11 cellular contexts compared by ENCODE assay signal in the genomic region with DNA sequence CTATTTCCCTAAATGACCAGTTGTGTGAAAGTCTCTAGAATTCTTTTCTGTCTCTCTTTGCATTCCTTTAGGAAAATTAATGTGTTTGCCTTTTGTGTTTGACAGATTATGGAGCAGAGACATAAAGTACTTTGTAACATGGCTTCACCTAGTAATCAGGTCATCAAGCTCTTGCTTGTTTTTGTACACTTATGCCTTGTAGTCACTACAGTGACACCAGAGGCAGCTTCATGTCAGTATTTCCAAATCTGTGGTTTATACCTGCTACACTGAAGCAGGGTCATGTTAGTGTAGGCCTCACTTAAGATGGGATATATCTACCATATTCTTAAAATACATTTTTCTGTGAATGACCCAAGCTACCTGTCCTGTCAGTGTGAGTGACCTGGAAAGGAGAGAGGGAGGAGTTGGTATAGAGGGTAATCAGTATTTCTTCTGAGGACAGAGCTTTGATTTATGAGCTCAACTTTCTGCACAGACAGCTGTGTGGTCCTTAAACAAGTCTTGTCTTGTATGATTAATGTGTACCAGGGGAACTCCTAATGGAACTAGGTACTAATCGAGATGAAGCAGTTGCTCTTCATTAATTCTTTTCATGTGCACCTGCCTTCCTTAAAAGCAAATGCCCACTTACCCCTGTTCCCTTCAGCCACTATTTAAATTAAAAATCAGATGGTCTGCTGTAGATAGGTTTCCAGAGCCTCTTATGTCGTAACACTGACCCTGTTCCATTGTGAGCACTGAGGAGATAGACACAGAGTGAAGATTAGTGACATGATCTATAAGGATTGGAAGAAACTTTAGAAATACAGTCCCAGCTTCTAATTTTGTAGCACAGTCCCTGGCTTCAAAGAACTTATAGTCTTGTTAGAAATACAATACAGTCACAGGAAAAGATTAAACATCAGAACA. TPM values are rescaled to one million over a fixed set of nuclear protein-coding genes. Genes with fewer than 3 reads are reported as not detected.
DNase-seq lines count a peak whose midpoint lies in the region; ATAC-seq, FAIRE-seq and TF ChIP-seq lines count a peak whose summit lies in the region.
"Had no signal": no experiment of that assay in that cellular context is flagged by ENCODE, and none has a peak within 500 bp of the region (broad histone marks: within the 10 kb centered on the region; RNA-seq: fewer than 3 reads in every experiment).

No MANE protein-coding gene starts in this region.

- intact Hi-C loops in body of pancreas (cut with DNase I), result no loop called here

- dilution Hi-C loops in keratinocyte (cut with MboI; ENCODE audit: extremely low pct_ligation_motif_present, low sequenced_read_pairs), result no loop called here

- WGBS in body of pancreas, 2 donors, result 68 to 73% methylated on average over 2 of the region's 2 CpGs

- DNase-seq in CD8-positive, alpha-beta memory T cell, result no peak
- DNase-seq in NCI-H1105 treated with DMSO at 0.1 percent for 48 hours (lab: John Stamatoyannopoulos, UW) (peak; percentile 98), RWPE2 (ENCODE audit: low spot score) (no peak), keratinocyte (ENCODE audit: low read depth, low spot score) (no peak), A172 (ENCODE audit: low spot score) (no peak), KG1 (lab: John Stamatoyannopoulos, UW) (no peak), body of pancreas (no peak)
- DNase-seq: stimulated activated CD4-positive, alpha-beta T cell treated with anti-CD3 and anti-CD28 coated beads, Interleukin-12 subunit alpha, Interleukin-12 subunit beta, amount 100 ng/mL, for 4 hours had no signal

- H3K9me1 ChIP-seq in keratinocyte (ENCODE audit: control insufficient read depth, extremely low read depth, insufficient read depth, low read length), result no peaks in the 10 kb centered on the region

- H3K4me3 Mint-ChIP-seq in CD8-positive, alpha-beta memory T cell, result no peak overlapping the region
- H3K4me3 Mint-ChIP-seq: neural progenitor cell had no signal

- no peak overlapping the region for H3K9ac ChIP-seq in keratinocyte (ENCODE audit: control insufficient read depth, extremely low read depth, insufficient read depth, low read length)
- H3K9ac ChIP-seq: neural progenitor cell had no signal

- ATAC-seq in RWPE2 (ENCODE audit: low read depth) (peak; percentile 51; the same call in 2 of the 3 replicates), HG02610 (IDR thresholded peaks at IDR 0.05; ENCODE audit: unreplicated experiment) (no peak), body of pancreas (no peak)
- ATAC-seq: Panc1 had no signal

- peaks cover 30 to 57% (median 32%) of the 10 kb centered on the region in 3 donors for H3K4me1 Mint-ChIP-seq in CD8-positive, alpha-beta memory T cell

- no peak overlapping the region for H2AFZ ChIP-seq in keratinocyte (ENCODE audit: control insufficient read depth, low read length)
- H2AFZ ChIP-seq: neural progenitor cell had no signal

- no peaks in the 10 kb centered on the region for H3K36me3 ChIP-seq in CD8-positive, alpha-beta memory T cell (ENCODE audit: insufficient read depth, low read length)
- H3K36me3 ChIP-seq in RWPE2 (ENCODE audit: low read depth), result 0 out of 2 replicates have a peak, but pooled peaks cover 4% of the 10 kb centered on the region
- peaks cover 0 to 1% of the 10 kb centered on the region in 2 experiments for H3K36me3 ChIP-seq in keratinocyte (ENCODE audit: control insufficient read depth in 2 of 2, extremely low read depth in 1 of 2, insufficient read depth in 2 of 2, low read length in 2 of 2)
- H3K36me3 ChIP-seq in body of pancreas (replicated peaks in 1 of 2; ENCODE audit: insufficient read depth in 1 of 2, low read depth in 2 of 2), result no peaks in the 10 kb centered on the region
- H3K36me3 ChIP-seq: neural progenitor cell had no signal

- H3K4me3 ChIP-seq in CD8-positive, alpha-beta memory T cell (ENCODE audit: low read length), result no peak overlapping the region
- H3K4me3 ChIP-seq in RWPE2 (ENCODE audit: severe bottlenecking) (no peak overlapping the region), keratinocyte (ENCODE audit: control insufficient read depth in 2 of 3, extremely low read depth in 1 of 3, insufficient read depth in 2 of 3, low read depth in 1 of 3, low read length in 3 of 3) (no peak overlapping the region), body of pancreas (no peak overlapping the region)
- H3K4me3 ChIP-seq: neural progenitor cell had no signal

- no peaks in the 10 kb centered on the region for H4K20me1 ChIP-seq in keratinocyte (ENCODE audit: control insufficient read depth, extremely low read depth, insufficient read depth, low read length)

- peaks cover 50% of the 10 kb centered on the region for H3K4me1 ChIP-seq in CD8-positive, alpha-beta memory T cell (ENCODE audit: insufficient read depth, low read length)
- H3K4me1 ChIP-seq in RWPE2 (ENCODE audit: insufficient read depth, poor library complexity, severe bottlenecking) (peaks cover 31% of the 10 kb centered on the region), keratinocyte (ENCODE audit: control insufficient read depth, extremely low read depth, insufficient read depth, low read length) (peaks cover 35% of the 10 kb centered on the region), body of pancreas (peaks cover 53% of the 10 kb centered on the region)

- FAIRE-seq in keratinocyte (lab: Jason Lieb, UNC), result peak; percentile 74

- no peak overlapping the region for H3K27ac ChIP-seq in CD8-positive, alpha-beta memory T cell (ENCODE audit: low read depth, low read length)
- peak overlapping the region; percentile 33 for H3K27ac ChIP-seq in RWPE2 (ENCODE audit: poor library complexity, severe bottlenecking)
- H3K27ac ChIP-seq in keratinocyte (ENCODE audit: control insufficient read depth, insufficient read depth, low read length), result peak overlapping the region; percentile 3
- peak overlapping the region in 1 of 4 donors; percentile 32 for H3K27ac ChIP-seq in body of pancreas
- H3K27ac ChIP-seq: neural progenitor cell had no signal

- H3K27ac Mint-ChIP-seq in CD8-positive, alpha-beta memory T cell, result peak overlapping the region in 5 of 8 donors; percentile 10 to 79 (median 51)
- H3K27ac Mint-ChIP-seq: neural progenitor cell had no signal

- no peak for TF ChIP-seq POLR2A in body of pancreas (IDR thresholded peaks at IDR 0.05)

- peaks cover 0 to 37% (median 2%) of the 10 kb centered on the region in 3 donors for H3K36me3 Mint-ChIP-seq in CD8-positive, alpha-beta memory T cell
- H3K36me3 Mint-ChIP-seq: neural progenitor cell had no signal

- CTCF ChIA-PET in CD8-positive, alpha-beta memory T cell (lab: Charles Lee), result interaction anchor here (0.7 to 1.3 kb wide), 3 partner anchors 12 to 27 kb away, joined by 3 read pairs; no protein-coding TSS in a partner anchor

- H3K27me3 ChIP-seq in CD8-positive, alpha-beta memory T cell (ENCODE audit: insufficient read depth, low read length, poor library complexity, severe bottlenecking), result no peaks in the 10 kb centered on the region
- H3K27me3 ChIP-seq in RWPE2 (ENCODE audit: insufficient read depth, poor library complexity, severe bottlenecking) (no peaks in the 10 kb centered on the region), keratinocyte (ENCODE audit: control insufficient read depth, extremely low read depth, insufficient read depth, low read length) (no peaks in the 10 kb centered on the region), body of pancreas (no peaks in the 10 kb centered on the region)
- H3K27me3 ChIP-seq: neural progenitor cell had no signal

- H3K79me2 ChIP-seq in keratinocyte (ENCODE audit: control insufficient read depth, insufficient read depth, low read length), result no peaks in the 10 kb centered on the region

- no peak overlapping the region for H3K4me2 ChIP-seq in keratinocyte (ENCODE audit: control insufficient read depth, extremely low read depth, insufficient read depth, low read depth, low read length)
- H3K4me2 ChIP-seq: neural progenitor cell had no signal

- no peak for TF ChIP-seq CTCF in RWPE2 (IDR thresholded peaks at IDR 0.05; ENCODE audit: poor library complexity, severe bottlenecking)
- no peak for TF ChIP-seq CTCF in keratinocyte (optimal IDR thresholded peaks at IDR 0.05 in 1 of 3, IDR thresholded peaks at IDR 0.05 in 1 of 3, conservative IDR thresholded peaks at IDR 0.05 in 1 of 3; ENCODE audit: extremely low read depth in 1 of 3, insufficient read depth in 2 of 3, low read length in 3 of 3)
- no peak for TF ChIP-seq CTCF in body of pancreas (IDR thresholded peaks at IDR 0.05)

- H3K9me3 ChIP-seq in CD8-positive, alpha-beta memory T cell (ENCODE audit: low read length), result no peaks in the 10 kb centered on the region
- H3K9me3 ChIP-seq in RWPE2 (ENCODE audit: severe bottlenecking) (peaks cover 3% of the 10 kb centered on the region), keratinocyte (ENCODE audit: control insufficient read depth, low read depth, low read length) (no peaks in the 10 kb centered on the region), body of pancreas (no peaks in the 10 kb centered on the region)

- POLR2A ChIA-PET in CD8-positive, alpha-beta memory T cell (lab: Charles Lee), result no interaction called here

- no peaks in the 10 kb centered on the region for H3K9me3 Mint-ChIP-seq in CD8-positive, alpha-beta memory T cell
- H3K9me3 Mint-ChIP-seq: neural progenitor cell had no signal

- no peaks in the 10 kb centered on the region for H3K27me3 Mint-ChIP-seq in CD8-positive, alpha-beta memory T cell

RNA-seq across cellular contexts. Expression of a gene that starts 45.7 kb away (rescaled TPM):
- total RNA-seq in CD8-positive, alpha-beta memory T cell, result 10 to 100 TPM; 14.7 to 15.6 TPM
- 7.5 TPM for polyA plus RNA-seq in CD8-positive, alpha-beta memory T cell
- polyA plus RNA-seq in keratinocyte, result 6.0 to 10.8 TPM (median 8.1 TPM) in 3 replicates
- polyA plus RNA-seq in keratinocyte (2011; ENCODE audit: low read depth), result 28.1 TPM
- 4.2 and 6.1 TPM in 2 replicates for polyA plus RNA-seq in keratinocyte (2011; cell fraction: cytosol; rRNA removed)
- 14.9 and 19.5 TPM in 2 replicates for polyA plus RNA-seq in keratinocyte (2011; cell fraction: nucleus; rRNA removed)
- polyA plus RNA-seq in keratinocyte (2012; ENCODE audit: low replicate concordance), result 11.2 and 11.7 TPM in 2 replicates
- polyA minus RNA-seq in keratinocyte, result 2.1 to 5.5 TPM (median 4.6 TPM) in 3 replicates
- 4.4 TPM for polyA minus RNA-seq in keratinocyte (2011; cell fraction: cytosol; rRNA and poly(A)+ RNA removed)
- 7.7 and 12.1 TPM in 2 replicates for polyA minus RNA-seq in keratinocyte (2011; cell fraction: nucleus; rRNA and poly(A)+ RNA removed)
- total RNA-seq in A172 (2014; rRNA removed; shearing (Covaris generic)), result 12.4 and 12.6 TPM in 2 replicates
- total RNA-seq in body of pancreas, result 10 to 100 TPM; 21.3 to 23.4 TPM

RNA-seq across cellular contexts. Expression of a gene that starts 55.8 kb away (rescaled TPM):
- under 1 TPM; 0.26 to 0.33 TPM for total RNA-seq in CD8-positive, alpha-beta memory T cell
- polyA plus RNA-seq in CD8-positive, alpha-beta memory T cell, result 0.18 TPM
- polyA plus RNA-seq in keratinocyte, result 0.08 to 0.20 TPM (median 0.09 TPM) in 3 replicates
- not detected for polyA plus RNA-seq in keratinocyte (2011; ENCODE audit: low read depth)
- 0.05 TPM in 1 of 2 replicates, not detected in the other for polyA plus RNA-seq in keratinocyte (2011; cell fraction: cytosol; rRNA removed)
- polyA plus RNA-seq in keratinocyte (2011; cell fraction: nucleus; rRNA removed), result not detected in 2 replicates
- polyA plus RNA-seq in keratinocyte (2012; ENCODE audit: low replicate concordance), result 0.38 and 0.69 TPM in 2 replicates
- polyA minus RNA-seq in keratinocyte, result not detected in 3 replicates
- not detected for polyA minus RNA-seq in keratinocyte (2011; cell fraction: cytosol; rRNA and poly(A)+ RNA removed)
- polyA minus RNA-seq in keratinocyte (2011; cell fraction: nucleus; rRNA and poly(A)+ RNA removed), result not detected in 2 replicates
- total RNA-seq in A172 (2014; rRNA removed; shearing (Covaris generic)), result 0.38 TPM in 1 of 2 replicates, not detected in the other
- under 1 TPM in 1 of 2 donors, not detected in 1; 0.26 TPM for total RNA-seq in body of pancreas
